Comparison of ENCODE assay signal across 11 cellular contexts in the genomic region with DNA sequence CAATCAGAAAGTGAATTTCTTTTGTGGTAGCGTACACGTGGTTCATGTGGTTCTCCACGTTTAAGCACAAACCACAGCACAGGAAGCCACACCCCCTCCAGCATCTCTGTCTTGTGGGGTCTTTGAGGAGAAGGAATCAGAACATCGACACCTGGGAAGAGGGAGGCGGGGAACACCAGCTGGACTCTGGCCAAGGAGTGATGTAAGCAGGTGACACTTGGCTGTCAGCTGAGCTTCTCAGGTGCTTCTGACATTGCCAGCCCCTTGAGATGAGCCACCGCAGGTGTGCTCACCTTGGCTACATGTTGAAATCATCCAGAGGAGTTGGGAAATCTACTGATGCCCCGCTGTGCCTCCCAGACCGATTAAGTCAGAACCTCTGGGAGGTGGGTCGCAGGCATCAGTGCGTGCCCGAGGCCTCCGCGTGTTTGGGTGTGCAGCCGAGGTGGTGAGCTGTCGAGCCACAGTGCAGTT.
DNase-seq lines count a peak whose midpoint lies in the region; ATAC-seq and TF ChIP-seq lines count a peak whose summit lies in the region.
"Had no signal": no experiment of that assay in that cellular context is flagged by ENCODE, and none has a peak within 500 bp of the region (broad histone marks: within the 10 kb centered on the region; RNA-seq: fewer than 3 reads in every experiment).

No MANE protein-coding gene starts in this region.

- DNase-seq in MCF 10A (ENCODE audit: unreplicated experiment) (peak; percentile 41), breast epithelium (ENCODE audit: low spot score in 2 of 2) (no peak), head of caudate nucleus (no peak), NCI-H1092 (lab: John Stamatoyannopoulos, UW) (no peak)
- DNase-seq in activated naive CD8-positive, alpha-beta T cell treated with anti-CD3 and anti-CD28 coated beads, Interleukin-2, amount 50 U/mL, for 24 hours, result peak; percentile 37
- peak; percentile 36 for DNase-seq in stimulated activated naive CD8-positive, alpha-beta T cell treated with anti-CD3 and anti-CD28 coated beads, Interleukin-15, Interleukin-2, amounts not matched to agents 100 U/mL and 50 U/mL, for 24 hours

- no peak overlapping the region for H2AFZ ChIP-seq in OCI-LY1 (ENCODE audit: low read length)

- no peaks in the 10 kb centered on the region for H3K79me2 ChIP-seq in OCI-LY1 (ENCODE audit: insufficient read depth, low read length)

- no peak for TF ChIP-seq POLR2A in breast epithelium (IDR thresholded peaks at IDR 0.05)

- peak overlapping the region; percentile 43; the same call in 1 of the 2 replicates for H3K9ac ChIP-seq in OCI-LY1 (ENCODE audit: low read length)

- no TSS peak for BruUV-seq in MCF 10A (replicated peaks; lab: Mats Ljungman, UMichigan)

- no peaks in the 10 kb centered on the region for H4K20me1 ChIP-seq in OCI-LY1 (ENCODE audit: insufficient read depth, low read length)

- no peaks in the 10 kb centered on the region for H3K4me1 Mint-ChIP-seq in MCF 10A (ENCODE audit: insufficient read depth, unreplicated experiment)
- peaks cover 35% of the 10 kb centered on the region for H3K4me1 Mint-ChIP-seq in activated naive CD8-positive, alpha-beta T cell treated with anti-CD3 and anti-CD28 coated beads, Interleukin-2, amount 50 U/mL, for 24 hours

- CTCF ChIA-PET in MCF 10A (lab: Yijun Ruan, JAX), result interaction anchor here (1.3 to 1.9 kb wide), 3 partner anchors 10 to 566 kb away, joined by 3 to 15 read pairs (median 6); no protein-coding TSS in a partner anchor

- no peak for ATAC-seq in activated naive CD8-positive, alpha-beta T cell treated with anti-CD3 and anti-CD28 coated beads, Interleukin-2, amount 50 U/mL, for 24 hours
- ATAC-seq in stimulated activated naive CD8-positive, alpha-beta T cell treated with anti-CD3 and anti-CD28 coated beads, Interleukin-15, Interleukin-2, amounts not matched to agents 100 U/mL and 50 U/mL, for 24 hours, result no peak
- ATAC-seq in HG03432 (IDR thresholded peaks at IDR 0.05; ENCODE audit: unreplicated experiment), result no peak
- ATAC-seq: activated CD4-positive, CD25-positive, alpha-beta regulatory T cell treated with anti-CD3 and anti-CD28 coated beads, Interleukin-2, amount 50 U/mL, for 24 hours had no signal

- H3K9me3 ChIP-seq in breast epithelium (no peaks in the 10 kb centered on the region), OCI-LY1 (ENCODE audit: low read length) (no peaks in the 10 kb centered on the region)

- H3K36me3 ChIP-seq in breast epithelium (no peaks in the 10 kb centered on the region), OCI-LY1 (ENCODE audit: insufficient read depth, low read length) (peaks cover 31% of the 10 kb centered on the region)

- no peaks in the 10 kb centered on the region for H3K4me1 ChIP-seq in breast epithelium
- H3K4me1 ChIP-seq in OCI-LY1 (ENCODE audit: insufficient read depth, low read length, severe bottlenecking), result peaks cover 39% of the 10 kb centered on the region

- POLR2A ChIA-PET in MCF 10A (lab: Yijun Ruan, JAX), result interaction anchor here (0.6 kb wide), 1 partner anchor 373 kb away, joined by 3 read pairs; no protein-coding TSS in a partner anchor

- TF ChIP-seq CTCF in MCF 10A (IDR thresholded peaks at IDR 0.05; ENCODE audit: unreplicated experiment), result no peak
- TF ChIP-seq CTCF in breast epithelium (IDR thresholded peaks at IDR 0.05), result no peak
- no peak for TF ChIP-seq CTCF in OCI-LY1 (IDR thresholded peaks at IDR 0.05; ENCODE audit: low read length)

- no peaks in the 10 kb centered on the region for H3K27me3 Mint-ChIP-seq in MCF 10A (ENCODE audit: insufficient read depth, unreplicated experiment)
- H3K27me3 Mint-ChIP-seq in activated naive CD8-positive, alpha-beta T cell treated with anti-CD3 and anti-CD28 coated beads, Interleukin-2, amount 50 U/mL, for 24 hours, result peaks cover 3% of the 10 kb centered on the region

- no peak overlapping the region for H3K27ac Mint-ChIP-seq in MCF 10A (ENCODE audit: low read depth, unreplicated experiment)
- H3K27ac Mint-ChIP-seq in activated naive CD8-positive, alpha-beta T cell treated with anti-CD3 and anti-CD28 coated beads, Interleukin-2, amount 50 U/mL, for 24 hours, result no peak overlapping the region

- H3K27me3 ChIP-seq in breast epithelium, result no peaks in the 10 kb centered on the region
- H3K27me3 ChIP-seq in OCI-LY1 (ENCODE audit: insufficient read depth, low read length), result no peaks in the 10 kb centered on the region

- H3K4me3 ChIP-seq in breast epithelium (no peak overlapping the region), OCI-LY1 (ENCODE audit: low read depth, low read length, poor library complexity, severe bottlenecking) (peak overlapping the region; percentile 9)

- no peak overlapping the region for H3K4me3 Mint-ChIP-seq in MCF 10A (ENCODE audit: unreplicated experiment)
- H3K4me3 Mint-ChIP-seq in activated naive CD8-positive, alpha-beta T cell treated with anti-CD3 and anti-CD28 coated beads, Interleukin-2, amount 50 U/mL, for 24 hours, result no peak overlapping the region
- H3K4me3 Mint-ChIP-seq: neural crest cell had no signal

- H3K4me2 ChIP-seq in OCI-LY1 (ENCODE audit: low read length), result peak overlapping the region; percentile 42

- H3K9me2 ChIP-seq in OCI-LY1 (ENCODE audit: low read depth, low read length), result no peaks in the 10 kb centered on the region

- H3K9me3 Mint-ChIP-seq in MCF 10A (ENCODE audit: unreplicated experiment), result no peaks in the 10 kb centered on the region
- H3K9me3 Mint-ChIP-seq in activated naive CD8-positive, alpha-beta T cell treated with anti-CD3 and anti-CD28 coated beads, Interleukin-2, amount 50 U/mL, for 24 hours, result no peaks in the 10 kb centered on the region
- H3K9me3 Mint-ChIP-seq: neural crest cell had no signal

- intact Hi-C loops in MCF 10A (cut with micrococcal nuclease) (no loop called here), breast epithelium (cut with DNase I; ENCODE audit: low total_unique reads) (no loop called here), head of caudate nucleus (cut with DNase I) (no loop called here)

- peaks cover 4% of the 10 kb centered on the region; the same call in 1 of the 2 replicates for H3F3A ChIP-seq in OCI-LY1 (ENCODE audit: insufficient read depth, low read length)

- no peaks in the 10 kb centered on the region for H3K36me3 Mint-ChIP-seq in MCF 10A (ENCODE audit: insufficient read depth, unreplicated experiment)
- H3K36me3 Mint-ChIP-seq in activated naive CD8-positive, alpha-beta T cell treated with anti-CD3 and anti-CD28 coated beads, Interleukin-2, amount 50 U/mL, for 24 hours (ENCODE audit: low read depth), result no peaks in the 10 kb centered on the region

- no peak overlapping the region for H3K27ac ChIP-seq in breast epithelium
- H3K27ac ChIP-seq in OCI-LY1 (ENCODE audit: low read depth, low read length, poor library complexity, severe bottlenecking), result peak overlapping the region; percentile 93
- H3K27ac ChIP-seq: C4-2B had no signal

Comparison
In these comparisons a context has a peak if more than half of its experiments do, and no peak if none do; other contexts are left out.
1. DNase-seq: peak in MCF 10A (single experiment), activated naive CD8-positive, alpha-beta T cell treated with anti-CD3 and anti-CD28 coated beads, Interleukin-2, amount 50 U/mL, for 24 hours (single experiment) and stimulated activated naive CD8-positive, alpha-beta T cell treated with anti-CD3 and anti-CD28 coated beads, Interleukin-15, Interleukin-2, amounts not matched to agents 100 U/mL and 50 U/mL, for 24 hours (single experiment); none in breast epithelium (0 of 2), head of caudate nucleus (0 of 42) and NCI-H1092 (single experiment).